In the genomic region with DNA sequence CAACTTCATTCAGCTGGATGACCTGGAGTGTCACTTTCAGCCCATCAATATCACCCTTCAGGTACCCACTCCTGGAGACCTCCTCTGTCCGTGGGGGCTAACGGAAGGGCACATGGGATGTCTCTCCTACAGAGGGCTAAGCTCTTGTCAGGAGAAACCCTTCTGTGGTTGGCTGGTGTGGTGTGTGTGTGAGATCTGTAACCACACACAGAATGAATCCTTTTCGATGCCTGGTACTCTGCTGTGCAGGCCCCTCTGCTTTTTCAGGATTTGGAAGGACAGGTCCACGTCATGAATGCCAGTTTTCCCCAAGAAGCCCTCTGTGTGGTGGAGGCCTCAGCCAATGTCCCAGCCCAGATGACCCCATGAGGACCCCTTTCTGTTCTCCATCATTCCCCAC, we compare ENCODE assay signal across 30 cellular contexts.
"Had no signal": no experiment of that assay in that cellular context is flagged by ENCODE, and none has a peak within 500 bp of the region (broad histone marks: within the 10 kb centered on the region; RNA-seq: fewer than 3 reads in every experiment).

No MANE protein-coding gene starts in this region.

- H3K4me3 ChIP-seq: adrenal gland, body of pancreas, cardiac muscle cell, colonic mucosa, gastrocnemius medialis had no signal

- H3K27me3 ChIP-seq: adrenal gland, body of pancreas, cardiac muscle cell, colonic mucosa, gastrocnemius medialis had no signal

- H3K9me3 ChIP-seq: adrenal gland, body of pancreas, colonic mucosa, gastrocnemius medialis had no signal

- FAIRE-seq: endometrium, endothelial cell of umbilical vein had no signal

- DNase-seq: activated B cell treated with CpG ODN at 0.5 μM for 24 hours; activated CD4-positive, alpha-beta T cell treated with anti-CD3 and anti-CD28 coated beads for 48 hours; activated CD4-positive, alpha-beta T cell treated with anti-CD3 and anti-CD28 coated beads, Interleukin-2, amount 50 U/mL, for 1 hour; activated CD4-positive, alpha-beta T cell treated with anti-CD3 and anti-CD28 coated beads, Interleukin-2, amount 50 U/mL, for 48 hours; activated CD8-positive, alpha-beta memory T cell treated with anti-CD3 and anti-CD28 coated beads for 24 hours; activated CD8-positive, alpha-beta T cell treated with anti-CD3 and anti-CD28 coated beads for 36 hours; activated effector memory CD4-positive, alpha-beta T cell treated with Interleukin-2 at 50 U/mL for 16 hours; activated naive CD4-positive, alpha-beta T cell treated with anti-CD3 and anti-CD28 coated beads for 36 hours; activated naive CD8-positive, alpha-beta T cell treated with anti-CD3 and anti-CD28 coated beads for 36 hours; activated naive CD8-positive, alpha-beta T cell treated with anti-CD3 and anti-CD28 coated beads, Interleukin-2, amount 50 U/mL, for 24 hours; activated T-cell treated with anti-CD3 and anti-CD28 coated beads, Interleukin-2, amount 50 U/mL, for 4 hours; amygdala; aorta; body of pancreas; central memory CD4-positive, alpha-beta T cell; cerebellar nuclear complex; colonic mucosa; effector CD8-positive, alpha-beta T cell; foreskin keratinocyte; gastrocnemius medialis; glutamatergic neuron; T-helper 1 cell; T-helper 17 cell; T1000; WERI-Rb-1 had no signal

- H3K36me3 ChIP-seq: cardiac muscle cell, colonic mucosa, gastrocnemius medialis, WERI-Rb-1 had no signal

- H3K4me1 ChIP-seq: body of pancreas, colonic mucosa, foreskin keratinocyte, gastrocnemius medialis had no signal

- H3K27ac ChIP-seq: adrenal gland, body of pancreas, cardiac muscle cell, colonic mucosa, epithelial cell of prostate, foreskin keratinocyte, gastrocnemius medialis, WERI-Rb-1 had no signal
